In genomic region chr4:102826890-102827673, GRCh38 we compare ENCODE assay signal across 8 cellular contexts. TPM values are rescaled to one million over a fixed set of nuclear protein-coding genes. Genes with fewer than 3 reads are reported as not detected.
A peak's percentile ranks its signal among the peaks of the same experiment; 100 is the strongest.
DNase-seq lines count a peak whose midpoint lies in the region; ATAC-seq, FAIRE-seq and TF ChIP-seq lines count a peak whose summit lies in the region.

TSS of gene UBE2D3 (minus strand) at chr4:102827551. CDS start at chr4:102826508, 1,043 bp downstream.

- intact Hi-C loops in HepG2 (cut with micrococcal nuclease; ENCODE audit: unreplicated experiment) = loop anchor here (2.0 to 5.0 kb wide), 3 partner anchors 65 to 325 kb away; partner anchors contain the start of genes MANBA, NFKB1 and SLC9B1

- POLR2A ChIA-PET in activated CD4-positive, alpha-beta T cell treated with anti-CD3 and anti-CD28 coated beads, Interleukin-2, amount 10 ng/mL, durations not matched to agents 7 days and 5 days (lab: Charles Lee) = interaction anchor here (0.5 to 3.3 kb wide), 4 partner anchors 37 to 327 kb away, joined by 3 to 51 read pairs (median 4); partner anchors contain the start of gene CISD2
- POLR2A ChIA-PET in HepG2 (lab: Yijun Ruan, JAX) = interaction anchor here (0.6 to 3.4 kb wide), 34 partner anchors 9 to 385 kb away, joined by 3 to 121 read pairs (median 8); partner anchors contain the start of genes BDH2, CISD2, MANBA and NFKB1

- H3K36me3 ChIP-seq in BLaER1 = peaks cover 19% of the 10 kb centered on the region
- H3K36me3 ChIP-seq in HepG2 (replicated peaks in 1 of 2; ENCODE audit: control insufficient read depth in 1 of 2, insufficient read depth in 2 of 2, low read length in 2 of 2) = peaks cover 0 to 11% of the 10 kb centered on the region in 2 experiments; a peak in 1 of 5 replicates

- no peak within 1 kb of the TSS for H3K27ac Mint-ChIP-seq in activated CD4-positive, alpha-beta T cell treated with anti-CD3 and anti-CD28 coated beads, Interleukin-2, amount 10 ng/mL, durations not matched to agents 7 days and 5 days

- H3K27ac ChIP-seq in BLaER1 (peak within 1 kb of the TSS; percentile 100), HepG2 (ENCODE audit: extremely low read length, insufficient read depth, low read length) (peak within 1 kb of the TSS; percentile 97)

- peaks cover 36% of the 10 kb centered on the region for H3K4me1 ChIP-seq in BLaER1
- H3K4me1 ChIP-seq in HepG2 (ENCODE audit: insufficient read depth, low read length) = peaks cover 42% of the 10 kb centered on the region

- H3K36me3 Mint-ChIP-seq in activated CD4-positive, alpha-beta T cell treated with anti-CD3 and anti-CD28 coated beads, Interleukin-2, amount 10 ng/mL, durations not matched to agents 7 days and 5 days (ENCODE audit: low read depth) = peaks cover 18% of the 10 kb centered on the region

- DNase-seq in NCI-H526 treated with DMSO at 0.1 percent for 48 hours (lab: John Stamatoyannopoulos, UW) = peak; percentile 89
- DNase-seq in activated CD4-positive, alpha-beta T cell treated with anti-CD3 and anti-CD28 coated beads, Interleukin-2, amount 10 ng/mL, durations not matched to agents 7 days and 5 days = peak; percentile 93
- DNase-seq in dedifferentiated amniotic fluid mesenchymal stem cell (ENCODE audit: extremely low spot score) = peak; percentile 95
- DNase-seq in HepG2 (ENCODE audit: low spot score) = peak; percentile 81
- DNase-seq in stimulated activated CD4-positive, alpha-beta T cell treated with anti-CD3 and anti-CD28 coated beads, Interleukin-4, amount 100 ng/mL, for 1 hour = peak; percentile 96

- no peak for FAIRE-seq in HepG2 (lab: Jason Lieb, UNC)

- no peaks in the 10 kb centered on the region for H3K9me3 ChIP-seq in BLaER1
- H3K9me3 ChIP-seq in HepG2 (ENCODE audit: low read length) = no peaks in the 10 kb centered on the region

- no peak within 1 kb of the TSS for H3K4me3 Mint-ChIP-seq in activated CD4-positive, alpha-beta T cell treated with anti-CD3 and anti-CD28 coated beads, Interleukin-2, amount 10 ng/mL, durations not matched to agents 7 days and 5 days

- peaks cover 38% of the 10 kb centered on the region for H3K4me1 Mint-ChIP-seq in activated CD4-positive, alpha-beta T cell treated with anti-CD3 and anti-CD28 coated beads, Interleukin-2, amount 10 ng/mL, durations not matched to agents 7 days and 5 days

- CTCF ChIA-PET in activated CD4-positive, alpha-beta T cell treated with anti-CD3 and anti-CD28 coated beads, Interleukin-2, amount 10 ng/mL, durations not matched to agents 7 days and 5 days (lab: Charles Lee) = interaction anchor here (0.7 to 3.1 kb wide), 10 partner anchors 10 to 199 kb away, joined by 3 to 21 read pairs (median 6); partner anchors contain the start of gene CISD2
- CTCF ChIA-PET in HepG2 (lab: Yijun Ruan, JAX; ENCODE audit: low intra/inter-chr PET ratio, low total read pairs) = no interaction called here

- BruUV-seq in HepG2 (replicated peaks; lab: Mats Ljungman, UMichigan) = no TSS peak

- peak; percentile 60 to 79; a peak in 2 of 4 replicates for TF ChIP-seq POLR2A in HepG2 (IDR thresholded peaks at IDR 0.05; ENCODE audit: insufficient read depth in 1 of 2, low read depth in 2 of 2, low read length in 2 of 2)

- WGBS in HepG2 (ENCODE audit: low lambda C conversion rate) = 1% methylated on average over 39 of the region's 73 CpGs

- no peaks in the 10 kb centered on the region for H3K27me3 ChIP-seq in BLaER1
- peaks cover 0 to 2% of the 10 kb centered on the region in 2 experiments; a peak in 1 of 5 replicates for H3K27me3 ChIP-seq in HepG2 (ENCODE audit: control insufficient read depth in 1 of 2, insufficient read depth in 2 of 2, low read length in 2 of 2)

- H3K4me3 ChIP-seq in BLaER1 (peak within 1 kb of the TSS; percentile 90), HepG2 (replicated peaks in 1 of 3; ENCODE audit: insufficient read depth in 1 of 3, low read depth in 2 of 3, low read length in 3 of 3) (peak within 1 kb of the TSS; percentile 92 to 97 (median 95))

- ATAC-seq in GM19324 (IDR thresholded peaks at IDR 0.05; ENCODE audit: low FRiP score, unreplicated experiment) = peak; percentile 33
- ATAC-seq in HG03460 (IDR thresholded peaks at IDR 0.05; ENCODE audit: unreplicated experiment) = peak; percentile 32
- ATAC-seq in HepG2 = peak; percentile 64

- H3K4me2 ChIP-seq in BLaER1 = peak within 1 kb of the TSS; percentile 84
- H3K4me2 ChIP-seq in HepG2 (ENCODE audit: low read depth, low read length) = peak within 1 kb of the TSS; percentile 88

- H3K79me2 ChIP-seq in HepG2 (ENCODE audit: insufficient read depth, low read length) = peaks cover 60% of the 10 kb centered on the region

- TF ChIP-seq EP300 in HepG2 (IDR thresholded peaks at IDR 0.05; ENCODE audit: low read depth in 2 of 2, low read length in 2 of 2) (no peak), HepG2 (CRISPR knock-in tag; IDR thresholded peaks at IDR 0.05; ENCODE audit: borderline replicate concordance) (no peak)

- H2AFZ ChIP-seq in HepG2 (ENCODE audit: low read length) = peak within 1 kb of the TSS; percentile 22

- peak; percentile 58 for TF ChIP-seq RAD21 in HepG2 (CRISPR knock-in tag; IDR thresholded peaks at IDR 0.05)

- H3K9me3 Mint-ChIP-seq in activated CD4-positive, alpha-beta T cell treated with anti-CD3 and anti-CD28 coated beads, Interleukin-2, amount 10 ng/mL, durations not matched to agents 7 days and 5 days = no peaks in the 10 kb centered on the region

- TF ChIP-seq CTCF in HepG2 (CRISPR knock-in tag; IDR thresholded peaks at IDR 0.05) = peak; percentile 49

- in situ Hi-C loops in HepG2 (cut with HindIII; ENCODE audit: extremely low pct_ligation_motif_present, low pct_unique_long_range_greater_than_20kb) = loop anchor here (5.0 kb wide), 1 partner anchor 40 kb away; the partner anchor contains the start of gene CISD2

- H3K9ac ChIP-seq in BLaER1 (peak within 1 kb of the TSS; percentile 100), HepG2 (ENCODE audit: insufficient read depth, low read depth, low read length) (peak within 1 kb of the TSS; percentile 98)

- H4K20me1 ChIP-seq in BLaER1 (peaks cover 47% of the 10 kb centered on the region), HepG2 (ENCODE audit: insufficient read depth, low read length) (peaks cover 44% of the 10 kb centered on the region)

- no peaks in the 10 kb centered on the region for H3K27me3 Mint-ChIP-seq in activated CD4-positive, alpha-beta T cell treated with anti-CD3 and anti-CD28 coated beads, Interleukin-2, amount 10 ng/mL, durations not matched to agents 7 days and 5 days

TF ChIP-seq in HepG2, 621 proteins besides CTCF, POLR2A, EP300 and RAD21 (continues in another document):
- TF ChIP-seq KAT7 (CRISPR knock-in tag; IDR thresholded peaks at IDR 0.05; ENCODE audit: borderline replicate concordance) (peak; percentile 88; the same call in 1 of the 2 replicates), ATF3 (CRISPR knock-in tag; IDR thresholded peaks at IDR 0.05) (peak; percentile 34; the same call in 1 of the 2 replicates), ZNF253 (CRISPR knock-in tag; IDR thresholded peaks at IDR 0.05; ENCODE audit: borderline replicate concordance) (no peak), GATAD1 (CRISPR knock-in tag; IDR thresholded peaks at IDR 0.05) (peak; percentile 59; the same call in 1 of the 2 replicates), SP4 (CRISPR knock-in tag; IDR thresholded peaks at IDR 0.05) (peak; percentile 51), KDM2A (CRISPR knock-in tag; IDR thresholded peaks at IDR 0.05; ENCODE audit: borderline replicate concordance, low read depth) (peak; percentile 92), ZNF562 (CRISPR knock-in tag; IDR thresholded peaks at IDR 0.05; ENCODE audit: borderline replicate concordance) (peak; percentile 85; the same call in 1 of the 2 replicates), ZNF747 (CRISPR knock-in tag; IDR thresholded peaks at IDR 0.05; ENCODE audit: borderline replicate concordance) (peak; percentile 72), MATR3 (CRISPR knock-in tag; IDR thresholded peaks at IDR 0.05) (no peak), BHLHE40 (IDR thresholded peaks at IDR 0.05; ENCODE audit: low read length) (peak; percentile 58; the same call in 1 of the 2 replicates)

RNA-seq across cellular contexts. Expression of gene UBE2D3, which starts in this region (rescaled TPM):
- 100 to 1,000 TPM; 360 to 500 TPM for total RNA-seq in activated CD4-positive, alpha-beta T cell treated with anti-CD3 and anti-CD28 coated beads, Interleukin-2, amount 10 ng/mL, durations not matched to agents 7 days and 5 days
- total RNA-seq in HepG2 (2016; rRNA removed; fragmentation: Illumina TruSeq; extraction: Trizol) = 224 and 265 TPM in 2 replicates
- total RNA-seq in HepG2 (2016; cell fraction: cytosol; rRNA removed; fragmentation: Illumina TruSeq; extraction: Trizol; ENCODE audit: low read depth) = 200 and 234 TPM in 2 replicates
- 227 and 267 TPM in 2 replicates for total RNA-seq in HepG2 (2016; cell fraction: insoluble cytoplasmic fraction; rRNA removed; fragmentation: Illumina TruSeq; extraction: Trizol)
- 313 and 352 TPM in 2 replicates for total RNA-seq in HepG2 (2016; cell fraction: membrane; rRNA removed; fragmentation: Illumina TruSeq; extraction: Trizol)
- 161 and 168 TPM in 2 replicates for total RNA-seq in HepG2 (2016; cell fraction: nucleus; rRNA removed; fragmentation: Illumina TruSeq; extraction: Trizol)
- polyA plus RNA-seq in HepG2 (2011; rRNA removed) = 217 and 293 TPM in 2 replicates
- polyA plus RNA-seq in HepG2 (2011; cell fraction: cytosol; rRNA removed) = 183 and 224 TPM in 2 replicates
- polyA plus RNA-seq in HepG2 (2011; cell fraction: nucleus; rRNA removed) = 279 and 296 TPM in 2 replicates
- 192 and 199 TPM in 2 replicates for polyA plus RNA-seq in HepG2 (2012)
- 303 and 369 TPM in 2 replicates for polyA plus RNA-seq in HepG2 (2016; cell fraction: cytosol; fragmentation: Illumina TruSeq; extraction: Trizol; ENCODE audit: low read depth)
- 331 and 333 TPM in 2 replicates for polyA plus RNA-seq in HepG2 (2016; cell fraction: insoluble cytoplasmic fraction; fragmentation: Illumina TruSeq; extraction: Trizol; ENCODE audit: low read depth)
- 340 and 387 TPM in 2 replicates for polyA plus RNA-seq in HepG2 (2016; cell fraction: membrane; fragmentation: Illumina TruSeq; extraction: Trizol; ENCODE audit: low read depth)
- polyA plus RNA-seq in HepG2 (2016; cell fraction: nucleus; fragmentation: Illumina TruSeq; extraction: Trizol; ENCODE audit: insufficient read depth, low read depth) = 220 and 222 TPM in 2 replicates
- 111 and 172 TPM in 2 replicates for polyA minus RNA-seq in HepG2 (2011; rRNA and poly(A)+ RNA removed; ENCODE audit: low replicate concordance)
- 129 and 148 TPM in 2 replicates for polyA minus RNA-seq in HepG2 (2011; cell fraction: cytosol; rRNA and poly(A)+ RNA removed)
- polyA minus RNA-seq in HepG2 (2011; cell fraction: nucleus; rRNA and poly(A)+ RNA removed) = 307 and 340 TPM in 2 replicates

Comparison
In these comparisons a context has a peak if more than half of its experiments do, and no peak if none do; other contexts are left out.
1. Peak in every context shown above with its lines: DNase-seq, ATAC-seq, H3K4me3 ChIP-seq and H3K27ac ChIP-seq.